In the genomic region with DNA sequence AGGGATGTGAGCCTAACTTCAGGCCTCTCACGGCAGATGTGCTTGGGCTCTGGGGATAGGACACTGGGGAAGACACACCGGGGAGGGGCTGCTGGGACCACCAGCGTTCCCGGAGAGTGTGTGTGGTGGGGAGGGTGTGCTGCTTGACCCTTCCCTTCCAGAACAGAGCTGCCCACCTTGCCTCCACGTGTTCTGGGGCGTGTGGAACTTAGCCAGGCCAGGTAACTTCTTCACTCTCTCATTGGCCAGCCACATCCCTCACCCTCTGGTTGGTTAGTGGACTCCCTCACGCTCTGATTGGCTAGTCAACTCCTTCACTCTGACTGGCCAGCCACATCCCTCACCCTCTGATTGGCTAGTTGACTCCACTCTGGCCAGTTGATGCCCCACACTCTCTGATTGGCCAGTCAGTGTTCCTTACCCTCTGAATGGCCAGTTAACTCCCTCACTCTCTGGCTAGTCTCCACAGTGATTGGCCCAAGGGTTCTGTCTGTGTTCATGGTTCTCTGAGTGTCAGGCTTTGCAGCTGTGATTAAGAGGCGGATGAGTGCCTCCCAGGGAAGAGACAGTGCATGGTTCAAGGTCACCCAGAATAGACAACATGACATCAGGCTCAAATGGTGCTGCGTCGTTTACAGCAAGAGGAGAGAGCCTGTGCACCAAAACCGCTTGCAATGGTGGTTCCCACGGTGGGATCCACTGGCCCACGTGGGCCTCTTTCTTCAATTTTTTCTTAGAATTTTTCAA, we compare ENCODE assay signal across 9 cellular contexts. TPM values are rescaled to one million over a fixed set of nuclear protein-coding genes. Genes with fewer than 3 reads are reported as not detected.
DNase-seq lines count a peak whose midpoint lies in the region; TF ChIP-seq lines count a peak whose summit lies in the region.
"Had no signal": no experiment of that assay in that cellular context is flagged by ENCODE, and none has a peak within 500 bp of the region (broad histone marks: within the 10 kb centered on the region; RNA-seq: fewer than 3 reads in every experiment).

No MANE protein-coding gene starts in this region.

- H3K27ac ChIP-seq in MM.1S (ENCODE audit: low read length) (no peak overlapping the region), mammary epithelial cell (ENCODE audit: insufficient read depth, low read depth, low read length) (no peak overlapping the region), mesendoderm (ENCODE audit: low read depth, low read length) (no peak overlapping the region)

- BruUV-seq in mammary epithelial cell (replicated peaks; lab: Mats Ljungman, UMichigan): no TSS peak

- CTCF ChIA-PET in mammary epithelial cell (lab: Charles Lee; ENCODE audit: low non-redundant PET): no interaction called here

- dilution Hi-C loops in mammary epithelial cell (cut with HindIII; ENCODE audit: low sequenced_read_pairs): no loop called here

- no peaks in the 10 kb centered on the region for H3K79me1 ChIP-seq in mesendoderm (ENCODE audit: low read length)

- H3K36me3 ChIP-seq in MM.1S (replicated peaks; ENCODE audit: insufficient read depth, low read length) (no peaks in the 10 kb centered on the region), mammary epithelial cell (ENCODE audit: insufficient read depth, low read length) (no peaks in the 10 kb centered on the region), mesendoderm (ENCODE audit: control insufficient read depth, insufficient read depth, low read length) (no peaks in the 10 kb centered on the region)

- intact Hi-C loops in mammary epithelial cell (cut with micrococcal nuclease): no loop called here

- in situ Hi-C loops in mammary epithelial cell (cut with MboI; ENCODE audit: low sequenced_read_pairs in 2 of 2) (no loop called here), KBM-7 (cut with MboI; ENCODE audit: low pct_unique_long_range_greater_than_20kb, low sequenced_read_pairs) (no loop called here)

- H4K8ac ChIP-seq in mesendoderm (ENCODE audit: low read depth, low read length): no peak overlapping the region

- H3K9me3 ChIP-seq in MM.1S (replicated peaks; ENCODE audit: insufficient read depth, low read length) (no peaks in the 10 kb centered on the region), mammary epithelial cell (replicated peaks; ENCODE audit: insufficient read depth, low read length) (no peaks in the 10 kb centered on the region)

- H3K9me2 ChIP-seq in MM.1S (replicated peaks; ENCODE audit: insufficient read depth, low read length): no peaks in the 10 kb centered on the region

- no peaks in the 10 kb centered on the region for H3F3A ChIP-seq in MM.1S (ENCODE audit: insufficient read depth, low read length)

- no peak overlapping the region for H2BK5ac ChIP-seq in mesendoderm (ENCODE audit: low read length)

- H3K9ac ChIP-seq in MM.1S (ENCODE audit: low read length): no peak overlapping the region
- no peak overlapping the region for H3K9ac ChIP-seq in mammary epithelial cell (ENCODE audit: insufficient read depth, low read length)
- H3K9ac ChIP-seq in mesendoderm (ENCODE audit: low read length): no peak overlapping the region

- no peak overlapping the region for H3K56ac ChIP-seq in mesendoderm (ENCODE audit: low read length)

- no peak overlapping the region for H3K18ac ChIP-seq in mesendoderm (ENCODE audit: low read length)

- H3K4me1 ChIP-seq in MM.1S (ENCODE audit: low read length) (0 out of 2 replicates have a peak, but pooled peaks cover 5% of the 10 kb centered on the region), mammary epithelial cell (ENCODE audit: insufficient read depth, low read length) (no peaks in the 10 kb centered on the region), mesendoderm (ENCODE audit: control insufficient read depth, low read depth, low read length) (no peaks in the 10 kb centered on the region)

- H2BK120ac ChIP-seq in mesendoderm (ENCODE audit: low read depth, low read length): no peak overlapping the region

- H3K27me3 ChIP-seq in MM.1S (replicated peaks; ENCODE audit: insufficient read depth, low read length) (no peaks in the 10 kb centered on the region), mammary epithelial cell (ENCODE audit: insufficient read depth, low read length) (no peaks in the 10 kb centered on the region), mesendoderm (ENCODE audit: insufficient read depth, low read length, poor library complexity) (no peaks in the 10 kb centered on the region)

- H4K5ac ChIP-seq in mesendoderm (ENCODE audit: low read length): no peak overlapping the region

- H3K4ac ChIP-seq in mesendoderm (ENCODE audit: low read depth, low read length): no peak overlapping the region

- no peaks in the 10 kb centered on the region for H4K20me1 ChIP-seq in MM.1S (ENCODE audit: insufficient read depth, low read length)
- no peaks in the 10 kb centered on the region for H4K20me1 ChIP-seq in mammary epithelial cell (ENCODE audit: insufficient read depth, low read length)

- TF ChIP-seq CTCF in MM.1S (IDR thresholded peaks at IDR 0.05; ENCODE audit: low read length) (no peak), mammary epithelial cell (conservative IDR thresholded peaks at IDR 0.05 in 1 of 2, IDR thresholded peaks at IDR 0.05 in 1 of 2; ENCODE audit: extremely low read depth in 1 of 2, insufficient read depth in 1 of 2, low read depth in 1 of 2, low read length in 2 of 2) (no peak)

- no peaks in the 10 kb centered on the region for H3K79me2 ChIP-seq in MM.1S (ENCODE audit: low read length)
- no peaks in the 10 kb centered on the region for H3K79me2 ChIP-seq in mammary epithelial cell (ENCODE audit: insufficient read depth, low read length)
- H3K79me2 ChIP-seq in mesendoderm (ENCODE audit: control insufficient read depth, insufficient read depth, low read length): no peaks in the 10 kb centered on the region

- 85% methylated on average over 10 of the region's 13 CpGs for WGBS in mammary epithelial cell (ENCODE audit: low coverage, missing lambda C conversion rate)
- WGBS in mesendoderm (ENCODE audit: extremely low coverage, insufficient coverage, low lambda C conversion rate): no CpG with 5 or more reads among the region's 13 CpGs

- no peak overlapping the region for H3K23ac ChIP-seq in mesendoderm (ENCODE audit: low read length)

- peak; percentile 9 for DNase-seq in GM04503 (ENCODE audit: low read depth)
- peak; percentile 31 for DNase-seq in MM.1S
- peak; percentile 24 for DNase-seq in mammary epithelial cell
- DNase-seq in mesendoderm: peak; percentile 90
- DNase-seq in stimulated activated CD4-positive, alpha-beta T cell treated with anti-CD3 and anti-CD28 coated beads, Interleukin-4, amount 100 ng/mL, for 1 hour: no peak
- no peak for DNase-seq in NCI-H128 (lab: John Stamatoyannopoulos, UW; ENCODE audit: unreplicated experiment)
- no peak for DNase-seq in NCI-H1105 treated with DMSO at 0.1 percent for 48 hours (lab: John Stamatoyannopoulos, UW)
- no peak for DNase-seq in KBM-7

- H2AK5ac ChIP-seq in mesendoderm (ENCODE audit: low read length): no peak overlapping the region

- no peak overlapping the region for H2AFZ ChIP-seq in MM.1S (ENCODE audit: low read length)
- no peak overlapping the region for H2AFZ ChIP-seq in mammary epithelial cell (ENCODE audit: low read depth, low read length)

- H3K4me3 ChIP-seq in MM.1S (ENCODE audit: low read length) (no peak overlapping the region), mammary epithelial cell (replicated peaks in 1 of 3; ENCODE audit: insufficient read depth in 1 of 3, low read depth in 2 of 3, low read length in 3 of 3) (no peak overlapping the region), mesendoderm (ENCODE audit: low read length) (no peak overlapping the region)

- H3K4me2 ChIP-seq in MM.1S (ENCODE audit: low read depth, low read length): no peak overlapping the region
- H3K4me2 ChIP-seq in mammary epithelial cell (ENCODE audit: insufficient read depth, low read depth, low read length): no peak overlapping the region
- H3K4me2 ChIP-seq in mesendoderm (ENCODE audit: low read length): no peak overlapping the region

- no peak overlapping the region for H2BK15ac ChIP-seq in mesendoderm (replicated peaks; ENCODE audit: low read depth)

RNA-seq across cellular contexts. Expression of gene TMEM235, which starts 10.0 kb away (rescaled TPM):
- total RNA-seq in mammary epithelial cell: not detected
- not detected for polyA plus RNA-seq in mammary epithelial cell
- polyA minus RNA-seq in mammary epithelial cell: not detected
- polyA plus RNA-seq in mesendoderm (2013, experiment 1 of 2): not detected
- not detected for polyA plus RNA-seq in mesendoderm (2013, experiment 2 of 2)
- total RNA-seq: right cardiac atrium had no signal
- polyA plus RNA-seq: right cardiac atrium had no signal

RNA-seq across cellular contexts. Expression of gene BIRC5, which starts 27.4 kb away (rescaled TPM):
- total RNA-seq in mammary epithelial cell: 10 to 100 TPM in 1 of 2 donors, under 1 TPM in 1; 0.83 to 44.8 TPM
- polyA plus RNA-seq in mammary epithelial cell: 52.0 TPM
- 33.8 TPM for polyA minus RNA-seq in mammary epithelial cell
- 69.7 TPM for polyA plus RNA-seq in mesendoderm (2013, experiment 1 of 2)
- polyA plus RNA-seq in mesendoderm (2013, experiment 2 of 2): 68.0 TPM

RNA-seq across cellular contexts. Expression of gene AFMID, which starts 54.3 kb away (rescaled TPM):
- total RNA-seq in mammary epithelial cell: 10 to 100 TPM; 16.5 to 32.5 TPM
- polyA plus RNA-seq in mammary epithelial cell: 21.2 TPM
- polyA minus RNA-seq in mammary epithelial cell: 59.7 TPM
- 32.8 TPM for polyA plus RNA-seq in mesendoderm (2013, experiment 1 of 2)
- polyA plus RNA-seq in mesendoderm (2013, experiment 2 of 2): 31.2 TPM

RNA-seq across cellular contexts. Expression of gene TK1, which starts 54.6 kb away (rescaled TPM):
- 10 to 100 TPM in 1 of 2 donors, 1 to 10 TPM in 1; 7.7 to 79.5 TPM for total RNA-seq in mammary epithelial cell
- 155 TPM for polyA plus RNA-seq in mammary epithelial cell
- polyA minus RNA-seq in mammary epithelial cell: 121 TPM
- polyA plus RNA-seq in mesendoderm (2013, experiment 1 of 2): 73.3 TPM
- polyA plus RNA-seq in mesendoderm (2013, experiment 2 of 2): 72.5 TPM

Comparison
In these comparisons a context has a peak if more than half of its experiments do, and no peak if none do; other contexts are left out.
1. DNase-seq: peak in GM04503 (single experiment), MM.1S (single experiment), mammary epithelial cell (single experiment) and mesendoderm (single experiment); none in stimulated activated CD4-positive, alpha-beta T cell treated with anti-CD3 and anti-CD28 coated beads, Interleukin-4, amount 100 ng/mL, for 1 hour (single experiment), NCI-H128 (single experiment), NCI-H1105 treated with DMSO at 0.1 percent for 48 hours (single experiment) and KBM-7 (single experiment).